5 cellular contexts compared by ENCODE assay signal in the genomic region with DNA sequence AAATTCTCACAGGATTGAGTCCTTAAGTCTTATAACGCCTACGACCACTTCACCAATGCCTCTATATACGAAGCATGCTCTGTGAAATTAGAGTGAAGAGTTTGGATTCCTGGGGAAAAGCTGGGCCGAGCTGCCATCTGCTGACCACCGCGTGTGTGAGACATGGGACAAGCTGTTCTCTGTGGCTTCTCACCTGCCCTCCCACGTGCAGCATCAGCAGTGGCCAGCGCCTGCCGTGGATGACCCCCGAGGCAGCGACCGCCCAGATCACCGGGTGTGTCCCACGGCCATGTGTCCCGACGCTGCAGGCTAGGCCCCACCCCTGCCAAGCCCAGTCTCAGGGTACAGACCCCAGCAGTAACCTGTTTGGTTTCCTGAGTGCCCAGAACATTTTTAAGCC.
"Had no signal": no experiment of that assay in that cellular context is flagged by ENCODE, and none has a peak within 500 bp of the region (broad histone marks: within the 10 kb centered on the region; RNA-seq: fewer than 3 reads in every experiment).

No MANE protein-coding gene starts in this region.

- H3K4me3 ChIP-seq: GM23338 had no signal

- H3K4me1 Mint-ChIP-seq: IgD-negative memory B cell had no signal

- H3K27me3 Mint-ChIP-seq: IgD-negative memory B cell had no signal

- H3K4me3 Mint-ChIP-seq: GM23338, H9, IgD-negative memory B cell had no signal

- H3K27ac Mint-ChIP-seq: GM23338, IgD-negative memory B cell had no signal

- DNase-seq: H9, HCEC 1CT, KG1 had no signal

- H3K9me3 Mint-ChIP-seq: GM23338, H9, IgD-negative memory B cell had no signal

- ATAC-seq: GM23338 had no signal
